ENCODE assay signal across 14 cellular contexts in genomic region chr14:104350463-104351185, GRCh38.
A peak's percentile ranks its signal among the peaks of the same experiment; 100 is the strongest.
DNase-seq lines count a peak whose midpoint lies in the region; ATAC-seq and TF ChIP-seq lines count a peak whose summit lies in the region.
"Had no signal": no experiment of that assay in that cellular context is flagged by ENCODE, and none has a peak within 500 bp of the region (broad histone marks: within the 10 kb centered on the region; RNA-seq: fewer than 3 reads in every experiment).

No MANE protein-coding gene starts in this region.

- peaks cover 3% of the 10 kb centered on the region for H3K9me3 Mint-ChIP-seq in stimulated activated memory B cell treated with anti-CD40 and anti-IgM and Interleukin-4, amounts not matched to agents 10 μg/mL and 1 μg/mL and 100 μg/mL, for 72 hours

- H3K27ac Mint-ChIP-seq in stimulated activated memory B cell treated with anti-CD40 and anti-IgM and Interleukin-4, amounts not matched to agents 10 μg/mL and 1 μg/mL and 100 μg/mL, for 72 hours: no peak overlapping the region
- H3K27ac Mint-ChIP-seq: activated T-cell treated with anti-CD3 and anti-CD28 coated beads, Interleukin-2, amount 50 U/mL, for 72 hours; B cell; H9 had no signal

- no peaks in the 10 kb centered on the region for H3K4me1 Mint-ChIP-seq in stimulated activated memory B cell treated with anti-CD40 and anti-IgM and Interleukin-4, amounts not matched to agents 10 μg/mL and 1 μg/mL and 100 μg/mL, for 72 hours
- H3K4me1 Mint-ChIP-seq: B cell had no signal

- H3K27me3 Mint-ChIP-seq in stimulated activated memory B cell treated with anti-CD40 and anti-IgM and Interleukin-4, amounts not matched to agents 10 μg/mL and 1 μg/mL and 100 μg/mL, for 72 hours: peaks cover 46% of the 10 kb centered on the region

- no peaks in the 10 kb centered on the region for H3K36me3 Mint-ChIP-seq in stimulated activated memory B cell treated with anti-CD40 and anti-IgM and Interleukin-4, amounts not matched to agents 10 μg/mL and 1 μg/mL and 100 μg/mL, for 72 hours

- ATAC-seq in HG02588 (IDR thresholded peaks at IDR 0.05; ENCODE audit: unreplicated experiment): no peak
- ATAC-seq in stimulated activated memory B cell treated with anti-CD40 and anti-IgM and Interleukin-4, amounts not matched to agents 10 μg/mL and 1 μg/mL and 100 μg/mL, for 72 hours: no peak
- ATAC-seq: activated T-cell treated with anti-CD3 and anti-CD28 coated beads, Interleukin-2, amount 50 U/mL, for 72 hours had no signal

- TF ChIP-seq CTCF in GM10266 (IDR thresholded peaks at IDR 0.05; ENCODE audit: control insufficient read depth, insufficient read depth, low read depth, missing control alignments): no peak

- peak; percentile 94 for DNase-seq in Ammon's horn (ENCODE audit: low spot score)
- peak; percentile 53 for DNase-seq in NCI-H1092 (lab: John Stamatoyannopoulos, UW)
- peak; percentile 0 for DNase-seq in cerebellar cortex (ENCODE audit: low spot score)
- DNase-seq in middle frontal gyrus (ENCODE audit: extremely low spot score, low spot score): peak; percentile 60
- DNase-seq in GM10266 (ENCODE audit: extremely low spot score): no peak
- DNase-seq in NCI-H2029 treated with DMSO at 0.1 percent for 48 hours (lab: John Stamatoyannopoulos, UW): no peak
- DNase-seq: activated T-cell treated with anti-CD3 and anti-CD28 coated beads, Interleukin-2, amount 50 U/mL, for 72 hours; H9; NCI-H82; SIG-M5; stimulated activated CD4-positive, alpha-beta T cell treated with anti-CD3 and anti-CD28 coated beads, Interleukin-1b, Interleukin-23, amount 100 ng/mL, for 48 hours had no signal

- no peak overlapping the region for H3K4me3 Mint-ChIP-seq in stimulated activated memory B cell treated with anti-CD40 and anti-IgM and Interleukin-4, amounts not matched to agents 10 μg/mL and 1 μg/mL and 100 μg/mL, for 72 hours
- H3K4me3 Mint-ChIP-seq: activated T-cell treated with anti-CD3 and anti-CD28 coated beads, Interleukin-2, amount 50 U/mL, for 72 hours; B cell; H9 had no signal

Comparison
In these comparisons a context has a peak if more than half of its experiments do, and no peak if none do; other contexts are left out.
1. DNase-seq: peak in Ammon's horn (single experiment), NCI-H1092 (single experiment), cerebellar cortex (single experiment) and middle frontal gyrus (single experiment); none in GM10266 (single experiment) and NCI-H2029 treated with DMSO at 0.1 percent for 48 hours (single experiment).